ENCODE assay signal across 2 cellular contexts in the genomic region with DNA sequence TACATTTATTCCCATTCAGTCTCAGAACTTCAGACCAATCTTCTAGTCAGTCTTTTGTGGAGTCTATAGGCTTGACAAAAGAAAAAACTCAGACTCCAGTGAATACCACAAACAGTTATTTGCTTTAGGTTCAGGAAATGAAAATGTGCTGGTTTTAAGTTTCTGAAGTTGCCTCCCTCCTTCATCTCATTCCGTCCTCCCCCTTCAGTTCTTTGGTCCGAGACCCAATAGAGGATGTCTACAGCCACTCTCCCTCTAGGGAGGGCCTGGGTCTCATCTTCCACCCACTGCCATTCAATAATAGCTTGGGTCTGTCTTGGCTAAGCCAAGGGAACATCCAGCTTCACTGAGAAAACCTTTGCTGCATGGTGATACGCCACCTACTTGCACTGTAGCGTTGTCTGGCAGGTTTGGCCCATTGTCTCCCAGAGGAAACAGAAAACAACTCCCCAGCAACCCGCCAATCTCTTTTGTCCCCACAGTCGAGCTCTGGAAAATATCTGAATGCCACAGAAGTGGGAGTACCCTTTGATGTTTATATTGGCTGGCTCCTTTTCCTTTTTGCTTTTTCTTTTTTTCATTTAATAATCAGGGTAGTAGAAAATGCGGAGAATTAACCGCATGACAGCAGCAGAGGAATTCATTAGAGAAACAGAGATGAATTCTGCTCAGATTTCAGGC.
TF ChIP-seq lines count a peak whose summit lies in the region.

No MANE protein-coding gene starts in this region.

TF ChIP-seq in liver, 16 proteins besides CTCF, POLR2A, EP300 and RAD21 (continued from another document):
- TF ChIP-seq, protein P1, sequence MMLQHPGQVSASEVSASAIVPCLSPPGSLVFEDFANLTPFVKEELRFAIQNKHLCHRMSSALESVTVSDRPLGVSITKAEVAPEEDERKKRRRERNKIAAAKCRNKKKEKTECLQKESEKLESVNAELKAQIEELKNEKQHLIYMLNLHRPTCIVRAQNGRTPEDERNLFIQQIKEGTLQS (IDR thresholded peaks at IDR 0.05) = no peak
- no peak for TF ChIP-seq NR2F2 (IDR thresholded peaks at IDR 0.05)
- TF ChIP-seq YY1 (IDR thresholded peaks at IDR 0.05) = no peak
- TF ChIP-seq, protein P2, sequence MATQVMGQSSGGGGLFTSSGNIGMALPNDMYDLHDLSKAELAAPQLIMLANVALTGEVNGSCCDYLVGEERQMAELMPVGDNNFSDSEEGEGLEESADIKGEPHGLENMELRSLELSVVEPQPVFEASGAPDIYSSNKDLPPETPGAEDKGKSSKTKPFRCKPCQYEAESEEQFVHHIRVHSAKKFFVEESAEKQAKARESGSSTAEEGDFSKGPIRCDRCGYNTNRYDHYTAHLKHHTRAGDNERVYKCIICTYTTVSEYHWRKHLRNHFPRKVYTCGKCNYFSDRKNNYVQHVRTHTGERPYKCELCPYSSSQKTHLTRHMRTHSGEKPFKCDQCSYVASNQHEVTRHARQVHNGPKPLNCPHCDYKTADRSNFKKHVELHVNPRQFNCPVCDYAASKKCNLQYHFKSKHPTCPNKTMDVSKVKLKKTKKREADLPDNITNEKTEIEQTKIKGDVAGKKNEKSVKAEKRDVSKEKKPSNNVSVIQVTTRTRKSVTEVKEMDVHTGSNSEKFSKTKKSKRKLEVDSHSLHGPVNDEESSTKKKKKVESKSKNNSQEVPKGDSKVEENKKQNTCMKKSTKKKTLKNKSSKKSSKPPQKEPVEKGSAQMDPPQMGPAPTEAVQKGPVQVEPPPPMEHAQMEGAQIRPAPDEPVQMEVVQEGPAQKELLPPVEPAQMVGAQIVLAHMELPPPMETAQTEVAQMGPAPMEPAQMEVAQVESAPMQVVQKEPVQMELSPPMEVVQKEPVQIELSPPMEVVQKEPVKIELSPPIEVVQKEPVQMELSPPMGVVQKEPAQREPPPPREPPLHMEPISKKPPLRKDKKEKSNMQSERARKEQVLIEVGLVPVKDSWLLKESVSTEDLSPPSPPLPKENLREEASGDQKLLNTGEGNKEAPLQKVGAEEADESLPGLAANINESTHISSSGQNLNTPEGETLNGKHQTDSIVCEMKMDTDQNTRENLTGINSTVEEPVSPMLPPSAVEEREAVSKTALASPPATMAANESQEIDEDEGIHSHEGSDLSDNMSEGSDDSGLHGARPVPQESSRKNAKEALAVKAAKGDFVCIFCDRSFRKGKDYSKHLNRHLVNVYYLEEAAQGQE (IDR thresholded peaks at IDR 0.05) = peak; percentile 27
- TF ChIP-seq FOXA2 (IDR thresholded peaks at IDR 0.05) = no peak
- no peak for TF ChIP-seq EGR1 (IDR thresholded peaks at IDR 0.05; ENCODE audit: low read depth in 2 of 2)
- TF ChIP-seq HNF4A (conservative IDR thresholded peaks at IDR 0.05) = peak; percentile 8 to 23
- TF ChIP-seq JUND (IDR thresholded peaks at IDR 0.05) = no peak
- TF ChIP-seq, protein P3, sequence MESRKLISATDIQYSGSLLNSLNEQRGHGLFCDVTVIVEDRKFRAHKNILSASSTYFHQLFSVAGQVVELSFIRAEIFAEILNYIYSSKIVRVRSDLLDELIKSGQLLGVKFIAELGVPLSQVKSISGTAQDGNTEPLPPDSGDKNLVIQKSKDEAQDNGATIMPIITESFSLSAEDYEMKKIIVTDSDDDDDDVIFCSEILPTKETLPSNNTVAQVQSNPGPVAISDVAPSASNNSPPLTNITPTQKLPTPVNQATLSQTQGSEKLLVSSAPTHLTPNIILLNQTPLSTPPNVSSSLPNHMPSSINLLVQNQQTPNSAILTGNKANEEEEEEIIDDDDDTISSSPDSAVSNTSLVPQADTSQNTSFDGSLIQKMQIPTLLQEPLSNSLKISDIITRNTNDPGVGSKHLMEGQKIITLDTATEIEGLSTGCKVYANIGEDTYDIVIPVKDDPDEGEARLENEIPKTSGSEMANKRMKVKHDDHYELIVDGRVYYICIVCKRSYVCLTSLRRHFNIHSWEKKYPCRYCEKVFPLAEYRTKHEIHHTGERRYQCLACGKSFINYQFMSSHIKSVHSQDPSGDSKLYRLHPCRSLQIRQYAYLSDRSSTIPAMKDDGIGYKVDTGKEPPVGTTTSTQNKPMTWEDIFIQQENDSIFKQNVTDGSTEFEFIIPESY (IDR thresholded peaks at IDR 0.05) = no peak

TF ChIP-seq in HepG2, 621 proteins besides CTCF, POLR2A, EP300 and RAD21 (continued from another document):
- TF ChIP-seq, protein P4, sequence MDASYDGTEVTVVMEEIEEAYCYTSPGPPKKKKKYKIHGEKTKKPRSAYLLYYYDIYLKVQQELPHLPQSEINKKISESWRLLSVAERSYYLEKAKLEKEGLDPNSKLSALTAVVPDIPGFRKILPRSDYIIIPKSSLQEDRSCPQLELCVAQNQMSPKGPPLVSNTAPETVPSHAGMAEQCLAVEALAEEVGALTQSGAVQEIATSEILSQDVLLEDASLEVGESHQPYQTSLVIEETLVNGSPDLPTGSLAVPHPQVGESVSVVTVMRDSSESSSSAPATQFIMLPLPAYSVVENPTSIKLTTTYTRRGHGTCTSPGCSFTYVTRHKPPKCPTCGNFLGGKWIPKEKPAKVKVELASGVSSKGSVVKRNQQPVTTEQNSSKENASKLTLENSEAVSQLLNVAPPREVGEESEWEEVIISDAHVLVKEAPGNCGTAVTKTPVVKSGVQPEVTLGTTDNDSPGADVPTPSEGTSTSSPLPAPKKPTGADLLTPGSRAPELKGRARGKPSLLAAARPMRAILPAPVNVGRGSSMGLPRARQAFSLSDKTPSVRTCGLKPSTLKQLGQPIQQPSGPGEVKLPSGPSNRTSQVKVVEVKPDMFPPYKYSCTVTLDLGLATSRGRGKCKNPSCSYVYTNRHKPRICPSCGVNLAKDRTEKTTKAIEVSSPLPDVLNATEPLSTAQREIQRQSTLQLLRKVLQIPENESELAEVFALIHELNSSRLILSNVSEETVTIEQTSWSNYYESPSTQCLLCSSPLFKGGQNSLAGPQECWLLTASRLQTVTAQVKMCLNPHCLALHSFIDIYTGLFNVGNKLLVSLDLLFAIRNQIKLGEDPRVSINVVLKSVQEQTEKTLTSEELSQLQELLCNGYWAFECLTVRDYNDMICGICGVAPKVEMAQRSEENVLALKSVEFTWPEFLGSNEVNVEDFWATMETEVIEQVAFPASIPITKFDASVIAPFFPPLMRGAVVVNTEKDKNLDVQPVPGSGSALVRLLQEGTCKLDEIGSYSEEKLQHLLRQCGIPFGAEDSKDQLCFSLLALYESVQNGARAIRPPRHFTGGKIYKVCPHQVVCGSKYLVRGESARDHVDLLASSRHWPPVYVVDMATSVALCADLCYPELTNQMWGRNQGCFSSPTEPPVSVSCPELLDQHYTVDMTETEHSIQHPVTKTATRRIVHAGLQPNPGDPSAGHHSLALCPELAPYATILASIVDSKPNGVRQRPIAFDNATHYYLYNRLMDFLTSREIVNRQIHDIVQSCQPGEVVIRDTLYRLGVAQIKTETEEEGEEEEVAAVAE (CRISPR knock-in tag; IDR thresholded peaks at IDR 0.05; ENCODE audit: borderline replicate concordance) = no peak
- TF ChIP-seq, protein P5, sequence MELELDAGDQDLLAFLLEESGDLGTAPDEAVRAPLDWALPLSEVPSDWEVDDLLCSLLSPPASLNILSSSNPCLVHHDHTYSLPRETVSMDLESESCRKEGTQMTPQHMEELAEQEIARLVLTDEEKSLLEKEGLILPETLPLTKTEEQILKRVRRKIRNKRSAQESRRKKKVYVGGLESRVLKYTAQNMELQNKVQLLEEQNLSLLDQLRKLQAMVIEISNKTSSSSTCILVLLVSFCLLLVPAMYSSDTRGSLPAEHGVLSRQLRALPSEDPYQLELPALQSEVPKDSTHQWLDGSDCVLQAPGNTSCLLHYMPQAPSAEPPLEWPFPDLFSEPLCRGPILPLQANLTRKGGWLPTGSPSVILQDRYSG (CRISPR knock-in tag; IDR thresholded peaks at IDR 0.05) = no peak
TF ChIP-seq in HepG2: peak in this region for 0.
